Comparison of ENCODE assay signal across 8 cellular contexts in genomic region chr1:3747903-3748302, GRCh38. TPM values are rescaled to one million over a fixed set of nuclear protein-coding genes. Genes with fewer than 3 reads are reported as not detected.
A peak's percentile ranks its signal among the peaks of the same experiment; 100 is the strongest.
DNase-seq lines count a peak whose midpoint lies in the region; TF ChIP-seq lines count a peak whose summit lies in the region.

No MANE protein-coding gene starts in this region.

- no peak overlapping the region for H3K18ac ChIP-seq in neuronal stem cell (ENCODE audit: low read length)

- H2BK15ac ChIP-seq in neuronal stem cell (ENCODE audit: low read length), result no peak overlapping the region

- H3K4me3 ChIP-seq in NB4 (ENCODE audit: low read depth, low read length) (peak overlapping the region; percentile 63), neuronal stem cell (ENCODE audit: low read length in 2 of 2) (peak overlapping the region in 1 of 2 donors; percentile 90)

- peak overlapping the region; percentile 93 for H2AFZ ChIP-seq in neuronal stem cell (ENCODE audit: low read length)

- no peak overlapping the region for H4K8ac ChIP-seq in neuronal stem cell (ENCODE audit: low read depth, low read length)

- intact Hi-C loops in CD14-positive monocyte (cut with micrococcal nuclease) (no loop called here), cardiac septum (cut with DNase I) (loop anchor here (2.0 kb wide), 1 partner anchor 49 kb away; the partner anchor contains the start of gene LRRC47)
- intact Hi-C loops in dendritic cell treated with granulocyte-macrophage colony-stimulating factor and Interleukin-4, amounts not matched to agents 40 ng/mL and 50 ng/mL, for 4 days (cut with micrococcal nuclease), result loop anchor here (10.0 kb wide), 1 partner anchor 47 kb away; the partner anchor contains the start of gene LRRC47

- H3K27ac ChIP-seq in neuronal stem cell (replicated peaks; ENCODE audit: low read length), result no peak overlapping the region

- WGBS in neuronal stem cell (ENCODE audit: extremely low coverage in 2 of 2, insufficient read length in 2 of 2, insufficient replicate concordance in 1 of 2), 2 donors, result no CpG with 5 or more reads among the region's 13 CpGs

- no peak overlapping the region for H2BK120ac ChIP-seq in neuronal stem cell (ENCODE audit: low read depth, low read length)

- H3K36me3 ChIP-seq in neuronal stem cell (replicated peaks in 1 of 2; ENCODE audit: control insufficient read depth in 2 of 2, insufficient read depth in 2 of 2, low read length in 2 of 2), result peaks cover 10 to 28% of the 10 kb centered on the region in 2 donors

- no peak overlapping the region for H3K9ac ChIP-seq in neuronal stem cell (ENCODE audit: low read depth, low read length, poor library complexity)

- H3K9me3 Mint-ChIP-seq in CD14-positive monocyte, result peaks cover 0 to 3% (median 0%) of the 10 kb centered on the region in 7 donors
- H3K9me3 Mint-ChIP-seq in dendritic cell treated with granulocyte-macrophage colony-stimulating factor and Interleukin-4, amounts not matched to agents 40 ng/mL and 50 ng/mL, for 4 days, result no peaks in the 10 kb centered on the region

- H3K14ac ChIP-seq in neuronal stem cell (ENCODE audit: low read length), result no peak overlapping the region

- H2AK5ac ChIP-seq in neuronal stem cell (ENCODE audit: low read depth, low read length), result no peak overlapping the region

- H3K36me3 Mint-ChIP-seq in CD14-positive monocyte, result peaks cover 0 to 2% of the 10 kb centered on the region in 2 donors
- peaks cover 2% of the 10 kb centered on the region for H3K36me3 Mint-ChIP-seq in dendritic cell treated with granulocyte-macrophage colony-stimulating factor and Interleukin-4, amounts not matched to agents 40 ng/mL and 50 ng/mL, for 4 days (ENCODE audit: low read depth)

- peaks cover 2 to 7% (median 7%) of the 10 kb centered on the region in 3 donors for H3K27me3 Mint-ChIP-seq in CD14-positive monocyte (ENCODE audit: low read depth in 3 of 3)
- H3K27me3 Mint-ChIP-seq in dendritic cell treated with granulocyte-macrophage colony-stimulating factor and Interleukin-4, amounts not matched to agents 40 ng/mL and 50 ng/mL, for 4 days, result peaks cover 8% of the 10 kb centered on the region

- H3K79me1 ChIP-seq in neuronal stem cell (ENCODE audit: low read depth, low read length), result peaks cover 14% of the 10 kb centered on the region

- H3K27me3 ChIP-seq in neuronal stem cell (ENCODE audit: control insufficient read depth in 3 of 3, insufficient read depth in 3 of 3, low read depth in 1 of 3, low read length in 3 of 3), result peaks cover 0 to 22% (median 4%) of the 10 kb centered on the region in 3 experiments

- TF ChIP-seq CTCF in CD14-positive monocyte (IDR thresholded peaks at IDR 0.05), result no peak
- TF ChIP-seq CTCF in NB4 (IDR thresholded peaks at IDR 0.05; ENCODE audit: low read depth, low read length), result no peak

- H3K23ac ChIP-seq in neuronal stem cell (ENCODE audit: low read depth, low read length, poor library complexity), result no peak overlapping the region

- no peak overlapping the region for H2BK12ac ChIP-seq in neuronal stem cell (ENCODE audit: low read length)

- peak overlapping the region in 3 of 7 donors; percentile 23 to 50 (median 30) for H3K27ac Mint-ChIP-seq in CD14-positive monocyte
- H3K27ac Mint-ChIP-seq in dendritic cell treated with granulocyte-macrophage colony-stimulating factor and Interleukin-4, amounts not matched to agents 40 ng/mL and 50 ng/mL, for 4 days, result no peak overlapping the region

- no peaks in the 10 kb centered on the region for H3K9me3 ChIP-seq in neuronal stem cell (replicated peaks in 1 of 2; ENCODE audit: control insufficient read depth in 2 of 2, insufficient read depth in 1 of 2, low read depth in 1 of 2, low read length in 2 of 2)

- DNase-seq in CD14-positive monocyte (ENCODE audit: low spot score) (no peak), NB4 (ENCODE audit: low read depth) (no peak), neuronal stem cell (ENCODE audit: low spot score) (no peak), MV-4-11 (lab: John Stamatoyannopoulos, UW) (no peak), occipital lobe (lab: John Stamatoyannopoulos, UW) (no peak), DMS79 (lab: John Stamatoyannopoulos, UW) (no peak), cardiac septum (ENCODE audit: low spot score) (no peak)

- peaks cover 13 to 17% of the 10 kb centered on the region in 2 donors for H3K4me1 ChIP-seq in neuronal stem cell (ENCODE audit: control insufficient read depth in 2 of 2, insufficient read depth in 1 of 2, low read depth in 1 of 2, low read length in 2 of 2)

- peak overlapping the region; percentile 78 to 85 for H3K4me3 Mint-ChIP-seq in CD14-positive monocyte
- H3K4me3 Mint-ChIP-seq in dendritic cell treated with granulocyte-macrophage colony-stimulating factor and Interleukin-4, amounts not matched to agents 40 ng/mL and 50 ng/mL, for 4 days, result peak overlapping the region; percentile 74

- no peak overlapping the region for H2BK5ac ChIP-seq in neuronal stem cell (ENCODE audit: low read length)

- no peak overlapping the region for H4K91ac ChIP-seq in neuronal stem cell (ENCODE audit: low read depth, low read length, poor library complexity)

- no peak for TF ChIP-seq POLR2A in NB4 (IDR thresholded peaks at IDR 0.05; ENCODE audit: extremely low read depth, insufficient read length)

- peaks cover 37% of the 10 kb centered on the region for H3K4me1 Mint-ChIP-seq in CD14-positive monocyte
- H3K4me1 Mint-ChIP-seq in dendritic cell treated with granulocyte-macrophage colony-stimulating factor and Interleukin-4, amounts not matched to agents 40 ng/mL and 50 ng/mL, for 4 days (ENCODE audit: low read depth), result peaks cover 36% of the 10 kb centered on the region

- H3K4ac ChIP-seq in neuronal stem cell (ENCODE audit: low read length), result no peak overlapping the region

- H3K4me2 ChIP-seq in neuronal stem cell (ENCODE audit: insufficient read depth, low read length, poor library complexity, severe bottlenecking), result no peak overlapping the region

RNA-seq across cellular contexts. Expression of gene CCDC27, which starts 4.3 kb away (rescaled TPM):
- not detected for polyA plus RNA-seq in CD14-positive monocyte
- not detected for polyA plus RNA-seq in neuronal stem cell (2013, experiment 1 of 2)
- polyA plus RNA-seq in neuronal stem cell (2013, experiment 2 of 2), result not detected
- total RNA-seq in occipital lobe (not detected), cardiac septum (not detected)

RNA-seq across cellular contexts. Expression of gene SMIM1, which starts 24.6 kb away (rescaled TPM):
- polyA plus RNA-seq in CD14-positive monocyte, result 1 to 10 TPM; 1.1 to 1.4 TPM
- polyA plus RNA-seq in neuronal stem cell (2013, experiment 1 of 2), result 5.8 TPM
- polyA plus RNA-seq in neuronal stem cell (2013, experiment 2 of 2), result 5.6 TPM
- total RNA-seq in occipital lobe (2.0 TPM), cardiac septum (8.0 TPM)

RNA-seq across cellular contexts. Expression of gene LRRC47, which starts 48.4 kb away (rescaled TPM):
- 10 to 100 TPM; 18.0 to 24.8 TPM for polyA plus RNA-seq in CD14-positive monocyte
- 19.7 TPM for polyA plus RNA-seq in neuronal stem cell (2013, experiment 1 of 2)
- 18.6 TPM for polyA plus RNA-seq in neuronal stem cell (2013, experiment 2 of 2)
- total RNA-seq in occipital lobe, result 31.4 TPM
- 63.1 TPM for total RNA-seq in cardiac septum

Comparison
In these comparisons a context has a peak if more than half of its experiments do, and no peak if none do; other contexts are left out.
1. intact Hi-C loops: an anchor here in dendritic cell treated with granulocyte-macrophage colony-stimulating factor and Interleukin-4, amounts not matched to agents 40 ng/mL and 50 ng/mL, for 4 days (10.0 kb wide) and cardiac septum (2.0 kb wide); none called in CD14-positive monocyte.